ENCODE assay signal across 17 cellular contexts in genomic region chr15:25731411-25731810, GRCh38.
"Had no signal": no experiment of that assay in that cellular context is flagged by ENCODE, and none has a peak within 500 bp of the region (broad histone marks: within the 10 kb centered on the region; RNA-seq: fewer than 3 reads in every experiment).

No MANE protein-coding gene starts in this region.

- H3K27ac ChIP-seq: esophagus squamous epithelium had no signal

- H3K36me3 ChIP-seq: esophagus squamous epithelium had no signal

- DNase-seq: activated naive CD4-positive, alpha-beta T cell treated with anti-CD3 and anti-CD28 coated beads for 36 hours; activated T-cell treated with anti-CD3 and anti-CD28 coated beads, Interleukin-2, amount 50 U/mL, for 4 hours; aorta; cerebellar nuclear complex; effector memory CD4-positive, alpha-beta T cell; esophagus squamous epithelium; left cardiac atrium; mesenchymal stem cell; mucosa of descending colon; naive thymus-derived CD8-positive, alpha-beta T cell; retina; T-cell; T-helper 9 cell; trophoblast cell had no signal

- H3K9me3 ChIP-seq: esophagus squamous epithelium had no signal

- ATAC-seq: activated T-cell treated with anti-CD3 and anti-CD28 coated beads, Interleukin-2, amount 50 U/mL, for 4 hours; left cardiac atrium; mucosa of descending colon; naive thymus-derived CD8-positive, alpha-beta T cell; SK-N-SH treated with all-trans-retinoic acid at 6 μM for 48 hours; T-cell had no signal

- H3K27ac Mint-ChIP-seq: activated naive CD4-positive, alpha-beta T cell treated with anti-CD3 and anti-CD28 coated beads for 36 hours; dendritic cell treated with granulocyte-macrophage colony-stimulating factor and Interleukin-4, amounts not matched to agents 40 ng/mL and 50 ng/mL, for 4 days had no signal

- H3K4me3 Mint-ChIP-seq: activated naive CD4-positive, alpha-beta T cell treated with anti-CD3 and anti-CD28 coated beads for 36 hours; activated T-cell treated with anti-CD3 and anti-CD28 coated beads, Interleukin-2, amount 50 U/mL, for 4 hours; dendritic cell treated with granulocyte-macrophage colony-stimulating factor and Interleukin-4, amounts not matched to agents 40 ng/mL and 50 ng/mL, for 4 days; stimulated activated naive CD8-positive, alpha-beta T cell treated with anti-CD3 and anti-CD28 coated beads, Interleukin-15, Interleukin-2, amounts not matched to agents 100 ng/mL and 50 ng/mL, for 24 hours; T-cell had no signal

- H3K4me3 ChIP-seq: esophagus squamous epithelium, mucosa of descending colon had no signal

- H3K27me3 Mint-ChIP-seq: dendritic cell treated with granulocyte-macrophage colony-stimulating factor and Interleukin-4, amounts not matched to agents 40 ng/mL and 50 ng/mL, for 4 days; naive thymus-derived CD8-positive, alpha-beta T cell; stimulated activated naive CD8-positive, alpha-beta T cell treated with anti-CD3 and anti-CD28 coated beads, Interleukin-15, Interleukin-2, amounts not matched to agents 100 ng/mL and 50 ng/mL, for 24 hours; T-cell had no signal

- H3K27me3 ChIP-seq: esophagus squamous epithelium had no signal

- H3K9me3 Mint-ChIP-seq: activated naive CD4-positive, alpha-beta T cell treated with anti-CD3 and anti-CD28 coated beads for 36 hours; activated T-cell treated with anti-CD3 and anti-CD28 coated beads, Interleukin-2, amount 50 U/mL, for 4 hours; dendritic cell treated with granulocyte-macrophage colony-stimulating factor and Interleukin-4, amounts not matched to agents 40 ng/mL and 50 ng/mL, for 4 days; naive thymus-derived CD8-positive, alpha-beta T cell; stimulated activated naive CD8-positive, alpha-beta T cell treated with anti-CD3 and anti-CD28 coated beads, Interleukin-15, Interleukin-2, amounts not matched to agents 100 ng/mL and 50 ng/mL, for 24 hours; T-cell had no signal
